In the genomic region with DNA sequence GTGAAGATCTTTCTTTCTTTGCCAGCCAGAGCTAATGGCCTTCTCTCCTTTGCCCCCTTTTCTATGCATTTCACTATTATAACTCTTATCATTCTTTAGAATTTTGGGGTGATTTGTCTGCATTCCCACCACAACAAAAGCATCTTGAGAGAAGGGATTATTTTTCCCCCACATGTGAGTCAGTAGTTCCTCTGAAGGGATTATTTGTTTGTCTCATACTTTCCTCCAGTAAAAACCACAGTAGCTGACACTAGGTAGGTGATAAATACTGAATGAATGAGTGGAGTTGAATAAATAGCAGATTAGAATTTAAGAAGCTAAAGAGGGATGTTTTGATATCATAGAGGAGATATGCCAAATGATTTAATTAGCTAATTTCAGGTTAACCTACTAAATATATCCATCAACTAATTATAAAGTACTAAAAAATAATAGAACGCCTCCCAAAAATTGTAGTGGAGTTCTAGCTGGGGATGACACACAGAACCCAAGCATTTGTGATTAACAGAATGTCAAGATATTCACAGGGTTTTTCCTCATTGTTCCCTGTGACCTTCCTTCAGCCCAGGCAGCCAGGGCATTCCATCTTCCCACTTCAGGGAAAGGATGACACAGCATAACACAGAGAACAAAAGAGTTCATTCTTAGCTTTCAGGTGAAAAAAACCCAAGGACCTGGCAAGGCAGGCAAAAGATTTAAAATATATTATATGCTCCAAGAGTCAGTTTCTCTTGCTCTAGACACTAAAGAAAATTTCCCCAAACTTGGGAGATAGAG, we compare ENCODE assay signal across 1 cellular context.
TF ChIP-seq lines count a peak whose summit lies in the region.

No MANE protein-coding gene starts in this region.

TF ChIP-seq in HepG2, 621 proteins besides CTCF, POLR2A, EP300 and RAD21:
- TF ChIP-seq SOX13 (IDR thresholded peaks at IDR 0.05) (no peak), SOX13 (CRISPR knock-in tag; conservative IDR thresholded peaks at IDR 0.05 in 1 of 2, IDR thresholded peaks at IDR 0.05 in 1 of 2) (peak in 1 of 2 experiments; percentile 84; a peak in 2 of 4 replicates), PRMT3 (CRISPR knock-in tag; IDR thresholded peaks at IDR 0.05; ENCODE audit: borderline replicate concordance, low read depth) (no peak), ZNF530 (CRISPR knock-in tag; IDR thresholded peaks at IDR 0.05; ENCODE audit: low read depth) (no peak), NFE2 (CRISPR knock-in tag; IDR thresholded peaks at IDR 0.05) (peak; percentile 66; the same call in 1 of the 2 replicates), ARID5B (CRISPR knock-in tag; IDR thresholded peaks at IDR 0.05) (peak; percentile 29; the same call in 1 of the 2 replicates), CHD4 (IDR thresholded peaks at IDR 0.05; ENCODE audit: borderline replicate concordance, low read length) (no peak), SOX5 (CRISPR knock-in tag; IDR thresholded peaks at IDR 0.05; ENCODE audit: borderline replicate concordance) (peak; percentile 81), NR2F6 (IDR thresholded peaks at IDR 0.05) (0 out of 2 replicates have a peak, but pooled peaks have one; percentile 47), NR2F6 (CRISPR knock-in tag; IDR thresholded peaks at IDR 0.05) (no peak), SAP130 (CRISPR knock-in tag; IDR thresholded peaks at IDR 0.05; ENCODE audit: low read depth) (peak; percentile 40; the same call in 1 of the 2 replicates), TEAD3 (CRISPR knock-in tag; optimal IDR thresholded peaks at IDR 0.05; ENCODE audit: borderline replicate concordance) (peak; percentile 33), KLF11 (CRISPR knock-in tag; IDR thresholded peaks at IDR 0.05) (no peak), UBTF (CRISPR knock-in tag; IDR thresholded peaks at IDR 0.05) (no peak), KAT8 (CRISPR knock-in tag; IDR thresholded peaks at IDR 0.05) (peak; percentile 8; the same call in 1 of the 2 replicates), GATAD2A (CRISPR knock-in tag; IDR thresholded peaks at IDR 0.05) (peak; percentile 44), MAFK (conservative IDR thresholded peaks at IDR 0.05 in 1 of 2, IDR thresholded peaks at IDR 0.05 in 1 of 2; ENCODE audit: low read length in 2 of 2) (peak; percentile 72 to 89), NFE2L2 (IDR thresholded peaks at IDR 0.05; ENCODE audit: low read length) (peak; percentile 96), SOX6 (IDR thresholded peaks at IDR 0.05) (no peak), SOX6 (CRISPR knock-in tag; IDR thresholded peaks at IDR 0.05) (peak; percentile 59), FOSL2 (CRISPR knock-in tag; IDR thresholded peaks at IDR 0.05) (peak; percentile 48), MAFF (IDR thresholded peaks at IDR 0.05; ENCODE audit: low read depth, low read length) (peak; percentile 65)
- TF ChIP-seq, protein P1, sequence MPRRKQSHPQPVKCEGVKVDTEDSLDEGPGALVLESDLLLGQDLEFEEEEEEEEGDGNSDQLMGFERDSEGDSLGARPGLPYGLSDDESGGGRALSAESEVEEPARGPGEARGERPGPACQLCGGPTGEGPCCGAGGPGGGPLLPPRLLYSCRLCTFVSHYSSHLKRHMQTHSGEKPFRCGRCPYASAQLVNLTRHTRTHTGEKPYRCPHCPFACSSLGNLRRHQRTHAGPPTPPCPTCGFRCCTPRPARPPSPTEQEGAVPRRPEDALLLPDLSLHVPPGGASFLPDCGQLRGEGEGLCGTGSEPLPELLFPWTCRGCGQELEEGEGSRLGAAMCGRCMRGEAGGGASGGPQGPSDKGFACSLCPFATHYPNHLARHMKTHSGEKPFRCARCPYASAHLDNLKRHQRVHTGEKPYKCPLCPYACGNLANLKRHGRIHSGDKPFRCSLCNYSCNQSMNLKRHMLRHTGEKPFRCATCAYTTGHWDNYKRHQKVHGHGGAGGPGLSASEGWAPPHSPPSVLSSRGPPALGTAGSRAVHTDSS (CRISPR knock-in tag; conservative IDR thresholded peaks at IDR 0.05): no peak
